Comparison of ENCODE assay signal across 1 cellular context in the genomic region with DNA sequence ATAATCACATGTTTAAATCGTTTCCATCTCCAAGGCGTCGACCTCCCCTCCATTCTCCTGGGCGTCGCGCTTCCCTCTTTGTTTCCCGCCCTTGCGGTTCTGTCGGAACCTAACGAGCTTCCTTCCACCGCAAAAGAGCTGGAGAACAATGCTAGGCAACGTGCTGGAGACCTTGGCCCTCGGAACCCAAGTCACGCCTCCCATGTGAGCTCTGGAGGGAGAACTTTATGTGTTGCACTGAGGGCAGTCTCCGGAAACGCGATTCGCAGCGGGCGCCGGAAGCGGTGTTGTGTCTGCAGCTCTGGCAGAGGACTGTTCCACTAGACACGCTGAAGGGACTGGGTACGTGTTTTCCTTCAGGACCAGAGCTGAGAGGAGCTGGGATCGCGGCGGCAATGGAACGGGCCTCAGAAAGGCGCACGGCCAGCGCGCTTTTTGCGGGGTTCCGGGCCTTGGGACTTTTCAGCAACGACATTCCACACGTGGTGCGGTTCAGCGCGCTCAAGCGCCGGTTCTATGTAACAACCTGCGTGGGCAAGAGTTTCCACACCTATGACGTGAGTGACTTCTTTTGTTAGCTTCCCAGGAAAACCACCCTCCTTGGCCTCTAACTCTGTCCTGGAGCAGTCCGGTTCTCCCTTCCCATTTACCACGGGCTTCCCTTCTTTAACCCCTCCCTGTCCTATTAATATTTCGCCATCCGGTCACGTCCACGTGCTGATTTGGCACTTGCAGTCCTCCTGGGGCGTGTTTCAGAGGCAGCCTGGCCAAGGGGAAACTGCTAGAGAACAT.
TF ChIP-seq lines count a peak whose summit lies in the region.

Gene WDR36 (plus strand): TSS at position 287 of the 792 bp plus-strand sequence. CDS start 109 bp downstream, at position 396.

TF ChIP-seq in HepG2, 621 proteins besides CTCF, POLR2A, EP300 and RAD21 (continued from another document and continues in another):
- TF ChIP-seq, protein P1, sequence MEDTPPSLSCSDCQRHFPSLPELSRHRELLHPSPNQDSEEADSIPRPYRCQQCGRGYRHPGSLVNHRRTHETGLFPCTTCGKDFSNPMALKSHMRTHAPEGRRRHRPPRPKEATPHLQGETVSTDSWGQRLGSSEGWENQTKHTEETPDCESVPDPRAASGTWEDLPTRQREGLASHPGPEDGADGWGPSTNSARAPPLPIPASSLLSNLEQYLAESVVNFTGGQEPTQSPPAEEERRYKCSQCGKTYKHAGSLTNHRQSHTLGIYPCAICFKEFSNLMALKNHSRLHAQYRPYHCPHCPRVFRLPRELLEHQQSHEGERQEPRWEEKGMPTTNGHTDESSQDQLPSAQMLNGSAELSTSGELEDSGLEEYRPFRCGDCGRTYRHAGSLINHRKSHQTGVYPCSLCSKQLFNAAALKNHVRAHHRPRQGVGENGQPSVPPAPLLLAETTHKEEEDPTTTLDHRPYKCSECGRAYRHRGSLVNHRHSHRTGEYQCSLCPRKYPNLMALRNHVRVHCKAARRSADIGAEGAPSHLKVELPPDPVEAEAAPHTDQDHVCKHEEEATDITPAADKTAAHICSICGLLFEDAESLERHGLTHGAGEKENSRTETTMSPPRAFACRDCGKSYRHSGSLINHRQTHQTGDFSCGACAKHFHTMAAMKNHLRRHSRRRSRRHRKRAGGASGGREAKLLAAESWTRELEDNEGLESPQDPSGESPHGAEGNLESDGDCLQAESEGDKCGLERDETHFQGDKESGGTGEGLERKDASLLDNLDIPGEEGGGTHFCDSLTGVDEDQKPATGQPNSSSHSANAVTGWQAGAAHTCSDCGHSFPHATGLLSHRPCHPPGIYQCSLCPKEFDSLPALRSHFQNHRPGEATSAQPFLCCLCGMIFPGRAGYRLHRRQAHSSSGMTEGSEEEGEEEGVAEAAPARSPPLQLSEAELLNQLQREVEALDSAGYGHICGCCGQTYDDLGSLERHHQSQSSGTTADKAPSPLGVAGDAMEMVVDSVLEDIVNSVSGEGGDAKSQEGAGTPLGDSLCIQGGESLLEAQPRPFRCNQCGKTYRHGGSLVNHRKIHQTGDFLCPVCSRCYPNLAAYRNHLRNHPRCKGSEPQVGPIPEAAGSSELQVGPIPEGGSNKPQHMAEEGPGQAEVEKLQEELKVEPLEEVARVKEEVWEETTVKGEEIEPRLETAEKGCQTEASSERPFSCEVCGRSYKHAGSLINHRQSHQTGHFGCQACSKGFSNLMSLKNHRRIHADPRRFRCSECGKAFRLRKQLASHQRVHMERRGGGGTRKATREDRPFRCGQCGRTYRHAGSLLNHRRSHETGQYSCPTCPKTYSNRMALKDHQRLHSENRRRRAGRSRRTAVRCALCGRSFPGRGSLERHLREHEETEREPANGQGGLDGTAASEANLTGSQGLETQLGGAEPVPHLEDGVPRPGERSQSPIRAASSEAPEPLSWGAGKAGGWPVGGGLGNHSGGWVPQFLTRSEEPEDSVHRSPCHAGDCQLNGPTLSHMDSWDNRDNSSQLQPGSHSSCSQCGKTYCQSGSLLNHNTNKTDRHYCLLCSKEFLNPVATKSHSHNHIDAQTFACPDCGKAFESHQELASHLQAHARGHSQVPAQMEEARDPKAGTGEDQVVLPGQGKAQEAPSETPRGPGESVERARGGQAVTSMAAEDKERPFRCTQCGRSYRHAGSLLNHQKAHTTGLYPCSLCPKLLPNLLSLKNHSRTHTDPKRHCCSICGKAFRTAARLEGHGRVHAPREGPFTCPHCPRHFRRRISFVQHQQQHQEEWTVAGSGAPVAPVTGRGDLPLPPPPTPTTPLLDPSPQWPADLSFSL (CRISPR knock-in tag; IDR thresholded peaks at IDR 0.05), result peak; percentile 69; the same call in 1 of the 2 replicates
- TF ChIP-seq, protein P2, sequence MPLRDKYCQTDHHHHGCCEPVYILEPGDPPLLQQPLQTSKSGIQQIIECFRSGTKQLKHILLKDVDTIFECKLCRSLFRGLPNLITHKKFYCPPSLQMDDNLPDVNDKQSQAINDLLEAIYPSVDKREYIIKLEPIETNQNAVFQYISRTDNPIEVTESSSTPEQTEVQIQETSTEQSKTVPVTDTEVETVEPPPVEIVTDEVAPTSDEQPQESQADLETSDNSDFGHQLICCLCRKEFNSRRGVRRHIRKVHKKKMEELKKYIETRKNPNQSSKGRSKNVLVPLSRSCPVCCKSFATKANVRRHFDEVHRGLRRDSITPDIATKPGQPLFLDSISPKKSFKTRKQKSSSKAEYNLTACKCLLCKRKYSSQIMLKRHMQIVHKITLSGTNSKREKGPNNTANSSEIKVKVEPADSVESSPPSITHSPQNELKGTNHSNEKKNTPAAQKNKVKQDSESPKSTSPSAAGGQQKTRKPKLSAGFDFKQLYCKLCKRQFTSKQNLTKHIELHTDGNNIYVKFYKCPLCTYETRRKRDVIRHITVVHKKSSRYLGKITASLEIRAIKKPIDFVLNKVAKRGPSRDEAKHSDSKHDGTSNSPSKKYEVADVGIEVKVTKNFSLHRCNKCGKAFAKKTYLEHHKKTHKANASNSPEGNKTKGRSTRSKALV (CRISPR knock-in tag; IDR thresholded peaks at IDR 0.05), result peak; percentile 82
- TF ChIP-seq ZNF513 (CRISPR knock-in tag; conservative IDR thresholded peaks at IDR 0.05) (no peak), HES4 (CRISPR knock-in tag; IDR thresholded peaks at IDR 0.05; ENCODE audit: borderline replicate concordance) (peak; percentile 98), HMGA1 (CRISPR knock-in tag; conservative IDR thresholded peaks at IDR 0.05) (no peak), CBX2 (IDR thresholded peaks at IDR 0.05; ENCODE audit: low read depth, low read length) (peak; percentile 86; the same call in 1 of the 2 replicates), CBX2 (CRISPR knock-in tag; IDR thresholded peaks at IDR 0.05; ENCODE audit: low read depth) (peak; percentile 84), TRIM22 (IDR thresholded peaks at IDR 0.05) (no peak), FOXJ3 (CRISPR knock-in tag; IDR thresholded peaks at IDR 0.05; ENCODE audit: borderline replicate concordance) (peak; percentile 81), CBFB (CRISPR knock-in tag; IDR thresholded peaks at IDR 0.05) (peak; percentile 98), PCBP2 (optimal IDR thresholded peaks at IDR 0.05; ENCODE audit: low read depth, low read length, poor library complexity, severe bottlenecking) (no peak), SIX1 (CRISPR knock-in tag; IDR thresholded peaks at IDR 0.05; ENCODE audit: borderline replicate concordance) (peak; percentile 62), ZNF687 (CRISPR knock-in tag; IDR thresholded peaks at IDR 0.05) (peak; percentile 99), ZNF549 (CRISPR knock-in tag; IDR thresholded peaks at IDR 0.05) (no peak), STAG1 (CRISPR knock-in tag; IDR thresholded peaks at IDR 0.05) (no peak), KDM2A (CRISPR knock-in tag; IDR thresholded peaks at IDR 0.05; ENCODE audit: borderline replicate concordance, low read depth) (peak; percentile 99), NFKBIZ (CRISPR knock-in tag; IDR thresholded peaks at IDR 0.05) (peak; percentile 81; the same call in 1 of the 2 replicates), SALL1 (CRISPR knock-in tag; IDR thresholded peaks at IDR 0.05) (peak; percentile 98), KDM5B (CRISPR knock-in tag; IDR thresholded peaks at IDR 0.05; ENCODE audit: borderline replicate concordance) (peak; percentile 96), PHF21A (CRISPR knock-in tag; IDR thresholded peaks at IDR 0.05) (peak; percentile 84), ZNF207 (IDR thresholded peaks at IDR 0.05; ENCODE audit: borderline replicate concordance) (no peak), ZNF607 (CRISPR knock-in tag; IDR thresholded peaks at IDR 0.05; ENCODE audit: borderline replicate concordance) (peak; percentile 97), AGO1 (IDR thresholded peaks at IDR 0.05; ENCODE audit: low read depth, low read length, poor library complexity, severe bottlenecking) (no peak), SRY (CRISPR knock-in tag; IDR thresholded peaks at IDR 0.05) (peak; percentile 95; the same call in 1 of the 2 replicates), FOXM1 (CRISPR knock-in tag; IDR thresholded peaks at IDR 0.05) (no peak), EEA1 (CRISPR knock-in tag; IDR thresholded peaks at IDR 0.05; ENCODE audit: borderline replicate concordance) (no peak; the same call in 1 of the 2 replicates), ZBTB42 (CRISPR knock-in tag; IDR thresholded peaks at IDR 0.05) (peak; percentile 93), ARID2 (CRISPR knock-in tag; IDR thresholded peaks at IDR 0.05; ENCODE audit: borderline replicate concordance) (peak; percentile 98), MLLT10 (CRISPR knock-in tag; IDR thresholded peaks at IDR 0.05) (no peak), ZNF354B (CRISPR knock-in tag; IDR thresholded peaks at IDR 0.05) (peak; percentile 98), ZNF414 (CRISPR knock-in tag; IDR thresholded peaks at IDR 0.05) (peak; percentile 99), PHB2 (IDR thresholded peaks at IDR 0.05; ENCODE audit: partially characterized antibody) (no peak), ZNF678 (CRISPR knock-in tag; IDR thresholded peaks at IDR 0.05) (peak; percentile 60), LBX2 (CRISPR knock-in tag; IDR thresholded peaks at IDR 0.05; ENCODE audit: borderline replicate concordance) (peak; percentile 95), RFX1 (IDR thresholded peaks at IDR 0.05) (no peak), ZNF567 (CRISPR knock-in tag; IDR thresholded peaks at IDR 0.05; ENCODE audit: borderline replicate concordance) (no peak)
- TF ChIP-seq, protein P3, sequence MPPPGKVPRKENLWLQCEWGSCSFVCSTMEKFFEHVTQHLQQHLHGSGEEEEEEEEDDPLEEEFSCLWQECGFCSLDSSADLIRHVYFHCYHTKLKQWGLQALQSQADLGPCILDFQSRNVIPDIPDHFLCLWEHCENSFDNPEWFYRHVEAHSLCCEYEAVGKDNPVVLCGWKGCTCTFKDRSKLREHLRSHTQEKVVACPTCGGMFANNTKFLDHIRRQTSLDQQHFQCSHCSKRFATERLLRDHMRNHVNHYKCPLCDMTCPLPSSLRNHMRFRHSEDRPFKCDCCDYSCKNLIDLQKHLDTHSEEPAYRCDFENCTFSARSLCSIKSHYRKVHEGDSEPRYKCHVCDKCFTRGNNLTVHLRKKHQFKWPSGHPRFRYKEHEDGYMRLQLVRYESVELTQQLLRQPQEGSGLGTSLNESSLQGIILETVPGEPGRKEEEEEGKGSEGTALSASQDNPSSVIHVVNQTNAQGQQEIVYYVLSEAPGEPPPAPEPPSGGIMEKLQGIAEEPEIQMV (CRISPR knock-in tag; IDR thresholded peaks at IDR 0.05; ENCODE audit: low read depth), result peak; percentile 92
- TF ChIP-seq, protein P4, sequence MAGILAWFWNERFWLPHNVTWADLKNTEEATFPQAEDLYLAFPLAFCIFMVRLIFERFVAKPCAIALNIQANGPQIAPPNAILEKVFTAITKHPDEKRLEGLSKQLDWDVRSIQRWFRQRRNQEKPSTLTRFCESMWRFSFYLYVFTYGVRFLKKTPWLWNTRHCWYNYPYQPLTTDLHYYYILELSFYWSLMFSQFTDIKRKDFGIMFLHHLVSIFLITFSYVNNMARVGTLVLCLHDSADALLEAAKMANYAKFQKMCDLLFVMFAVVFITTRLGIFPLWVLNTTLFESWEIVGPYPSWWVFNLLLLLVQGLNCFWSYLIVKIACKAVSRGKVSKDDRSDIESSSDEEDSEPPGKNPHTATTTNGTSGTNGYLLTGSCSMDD (CRISPR knock-in tag; IDR thresholded peaks at IDR 0.05), result 0 out of 2 replicates have a peak, but pooled peaks have one; percentile 58
